ENCODE assay signal across 10 cellular contexts in genomic region chr11:109864834-109865557, GRCh38.
DNase-seq lines count a peak whose midpoint lies in the region; ATAC-seq and TF ChIP-seq lines count a peak whose summit lies in the region.
"Had no signal": no experiment of that assay in that cellular context is flagged by ENCODE, and none has a peak within 500 bp of the region (broad histone marks: within the 10 kb centered on the region; RNA-seq: fewer than 3 reads in every experiment).

No MANE protein-coding gene starts in this region.

- no peaks in the 10 kb centered on the region for H3F3A ChIP-seq in GM23338 (replicated peaks; ENCODE audit: low read depth)

- no peak overlapping the region for H3K27ac ChIP-seq in GM23338 (ENCODE audit: low read depth)

- no peaks in the 10 kb centered on the region for H3K36me3 Mint-ChIP-seq in GM23338 (ENCODE audit: low read depth)

- no peak for TF ChIP-seq CTCF in GM23338 (conservative IDR thresholded peaks at IDR 0.05; ENCODE audit: low read depth in 2 of 2)

- no peak overlapping the region for H3K4me2 ChIP-seq in GM23338

- peaks cover 7% of the 10 kb centered on the region for H3K4me1 Mint-ChIP-seq in GM23338

- peak overlapping the region; percentile 21; the same call in 1 of the 2 replicates for H2AFZ ChIP-seq in GM23338

- no peaks in the 10 kb centered on the region for H3K27me3 ChIP-seq in GM23338 (ENCODE audit: insufficient read depth)
- H3K27me3 ChIP-seq: MG63 had no signal

- no peaks in the 10 kb centered on the region for H3K36me3 ChIP-seq in GM23338 (ENCODE audit: insufficient read depth)
- H3K36me3 ChIP-seq: MG63 had no signal

- no peaks in the 10 kb centered on the region for H3K79me2 ChIP-seq in GM23338 (replicated peaks; ENCODE audit: insufficient read depth)

- H4K20me1 ChIP-seq in GM23338 (replicated peaks; ENCODE audit: insufficient read depth): no peaks in the 10 kb centered on the region

- H3K4me3 ChIP-seq in GM23338: no peak overlapping the region
- H3K4me3 ChIP-seq: MG63 had no signal

- ATAC-seq in GM18505 (IDR thresholded peaks at IDR 0.05; ENCODE audit: unreplicated experiment) (peak; percentile 40), GM23338 (no peak)

- DNase-seq in GM23338 (ENCODE audit: low spot score) (no peak), MV-4-11 (lab: John Stamatoyannopoulos, UW) (peak; percentile 58), foreskin melanocyte (peak; percentile 70), KBM-7 (no peak), KG1 (lab: John Stamatoyannopoulos, UW) (no peak), medulla oblongata (ENCODE audit: extremely low spot score) (no peak)
- no peak for DNase-seq in stimulated activated CD4-positive, alpha-beta T cell treated with anti-CD3 and anti-CD28 coated beads, Interleukin-1b, Interleukin-23, amount 100 ng/mL, for 48 hours
- DNase-seq: MG63 had no signal

- TF ChIP-seq POLR2A in GM18505 (IDR thresholded peaks at IDR 0.05; ENCODE audit: borderline replicate concordance, extremely low read depth, insufficient read depth, insufficient read length): no peak

- H3K27ac Mint-ChIP-seq in GM23338: no peak overlapping the region; the same call in 1 of the 2 replicates
- H3K27ac Mint-ChIP-seq: activated CD8-positive, alpha-beta T cell treated with anti-CD3 and anti-CD28 coated beads for 36 hours had no signal

- peaks cover 11% of the 10 kb centered on the region; the same call in 1 of the 2 replicates for H3K4me1 ChIP-seq in GM23338 (ENCODE audit: insufficient read depth)

- H3K4me3 Mint-ChIP-seq in GM23338: no peak overlapping the region
- H3K4me3 Mint-ChIP-seq: activated CD8-positive, alpha-beta T cell treated with anti-CD3 and anti-CD28 coated beads for 36 hours had no signal

- in situ Hi-C loops in KBM-7 (cut with MboI; ENCODE audit: low pct_unique_long_range_greater_than_20kb, low sequenced_read_pairs): no loop called here

- no peaks in the 10 kb centered on the region; the same call in 1 of the 2 replicates for H3K9me2 ChIP-seq in GM23338 (ENCODE audit: insufficient read depth)

- H3K9me3 Mint-ChIP-seq in GM23338: no peaks in the 10 kb centered on the region
- H3K9me3 Mint-ChIP-seq: activated CD8-positive, alpha-beta T cell treated with anti-CD3 and anti-CD28 coated beads for 36 hours had no signal

- H3K27me3 Mint-ChIP-seq in GM23338 (ENCODE audit: insufficient read depth, low read depth, poor library complexity): peaks cover 2% of the 10 kb centered on the region

TF ChIP-seq in GM23338, 12 proteins besides CTCF, POLR2A, EP300 and RAD21 (continues in another document):
- no peak for TF ChIP-seq CREB1 (CRISPR knock-in tag; IDR thresholded peaks at IDR 0.05; ENCODE audit: low read depth)
- no peak for TF ChIP-seq ZNF114 (CRISPR knock-in tag; IDR thresholded peaks at IDR 0.05)
- no peak for TF ChIP-seq POLR2AphosphoS5 (IDR thresholded peaks at IDR 0.05; ENCODE audit: low read depth)
- no peak for TF ChIP-seq ETS1 (IDR thresholded peaks at IDR 0.05)
- TF ChIP-seq STAT1 (IDR thresholded peaks at IDR 0.05; ENCODE audit: unreplicated experiment): no peak
- no peak for TF ChIP-seq EZH2phosphoT487 (IDR thresholded peaks at IDR 0.05; ENCODE audit: unreplicated experiment)
- no peak for TF ChIP-seq JUNB (IDR thresholded peaks at IDR 0.05; ENCODE audit: unreplicated experiment)
- TF ChIP-seq ZNF462 (CRISPR knock-in tag; IDR thresholded peaks at IDR 0.05): no peak
- TF ChIP-seq ZNF331 (CRISPR knock-in tag; IDR thresholded peaks at IDR 0.05; ENCODE audit: low read depth): no peak
- no peak for TF ChIP-seq NANOG (IDR thresholded peaks at IDR 0.05; ENCODE audit: borderline replicate concordance)
- TF ChIP-seq EZH2 (IDR thresholded peaks at IDR 0.05; ENCODE audit: low read depth, unreplicated experiment): no peak

Comparison
In these comparisons a context has a peak if more than half of its experiments do, and no peak if none do; other contexts are left out.
1. DNase-seq: peak in MV-4-11 (single experiment) and foreskin melanocyte (single experiment); none in GM23338 (single experiment), KBM-7 (single experiment), stimulated activated CD4-positive, alpha-beta T cell treated with anti-CD3 and anti-CD28 coated beads, Interleukin-1b, Interleukin-23, amount 100 ng/mL, for 48 hours (single experiment), KG1 (single experiment) and medulla oblongata (single experiment).